2 cellular contexts compared by ENCODE assay signal in the genomic region with DNA sequence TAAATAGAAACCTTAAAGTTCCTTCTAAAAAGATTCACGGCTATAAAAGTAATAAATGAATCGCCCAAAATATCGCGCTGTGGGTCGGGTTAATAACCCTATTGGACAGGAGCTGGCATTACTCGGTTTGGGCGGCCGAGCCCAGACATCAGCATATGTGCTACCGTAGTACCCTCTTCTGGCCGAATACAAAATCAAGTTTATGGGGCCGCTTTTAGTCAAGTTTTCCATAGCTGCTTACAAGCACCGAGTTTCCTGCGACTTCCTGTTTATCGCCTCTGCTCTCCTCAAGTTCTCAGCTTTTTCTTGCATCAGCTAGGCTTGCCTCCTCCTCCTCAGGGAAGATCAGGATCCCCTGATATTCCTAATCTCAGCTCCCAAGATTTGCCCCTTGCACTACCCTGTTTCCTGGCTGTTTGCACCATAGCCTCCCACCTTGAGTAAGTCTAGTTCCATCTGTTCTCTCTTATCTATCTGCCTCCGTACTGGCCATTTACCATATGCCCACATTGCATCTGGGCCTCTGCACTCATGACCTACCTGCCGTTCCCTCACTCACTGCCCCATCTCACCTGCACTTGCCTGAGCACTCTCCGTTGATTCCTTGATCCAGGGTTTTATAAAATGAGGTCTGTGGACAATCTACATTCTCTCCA.
TF ChIP-seq lines count a peak whose summit lies in the region.

No MANE protein-coding gene starts in this region.

TF ChIP-seq in SK-N-SH treated with all-trans-retinoic acid at 6 μM for 48 hours, 23 proteins besides CTCF, POLR2A, EP300 and RAD21 (continued from another document):
- TF ChIP-seq, protein P1, sequence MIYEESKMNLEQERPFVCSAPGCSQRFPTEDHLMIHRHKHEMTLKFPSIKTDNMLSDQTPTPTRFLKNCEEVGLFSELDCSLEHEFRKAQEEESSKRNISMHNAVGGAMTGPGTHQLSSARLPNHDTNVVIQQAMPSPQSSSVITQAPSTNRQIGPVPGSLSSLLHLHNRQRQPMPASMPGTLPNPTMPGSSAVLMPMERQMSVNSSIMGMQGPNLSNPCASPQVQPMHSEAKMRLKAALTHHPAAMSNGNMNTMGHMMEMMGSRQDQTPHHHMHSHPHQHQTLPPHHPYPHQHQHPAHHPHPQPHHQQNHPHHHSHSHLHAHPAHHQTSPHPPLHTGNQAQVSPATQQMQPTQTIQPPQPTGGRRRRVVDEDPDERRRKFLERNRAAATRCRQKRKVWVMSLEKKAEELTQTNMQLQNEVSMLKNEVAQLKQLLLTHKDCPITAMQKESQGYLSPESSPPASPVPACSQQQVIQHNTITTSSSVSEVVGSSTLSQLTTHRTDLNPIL (CRISPR knock-in tag; IDR thresholded peaks at IDR 0.05; ENCODE audit: low read depth), result no peak
- no peak for TF ChIP-seq ZFP3 (CRISPR knock-in tag; IDR thresholded peaks at IDR 0.05)

TF ChIP-seq in GM12878, 131 proteins besides CTCF, POLR2A, EP300 and RAD21 (continued from another document and continues in another):
- TF ChIP-seq, protein P2, sequence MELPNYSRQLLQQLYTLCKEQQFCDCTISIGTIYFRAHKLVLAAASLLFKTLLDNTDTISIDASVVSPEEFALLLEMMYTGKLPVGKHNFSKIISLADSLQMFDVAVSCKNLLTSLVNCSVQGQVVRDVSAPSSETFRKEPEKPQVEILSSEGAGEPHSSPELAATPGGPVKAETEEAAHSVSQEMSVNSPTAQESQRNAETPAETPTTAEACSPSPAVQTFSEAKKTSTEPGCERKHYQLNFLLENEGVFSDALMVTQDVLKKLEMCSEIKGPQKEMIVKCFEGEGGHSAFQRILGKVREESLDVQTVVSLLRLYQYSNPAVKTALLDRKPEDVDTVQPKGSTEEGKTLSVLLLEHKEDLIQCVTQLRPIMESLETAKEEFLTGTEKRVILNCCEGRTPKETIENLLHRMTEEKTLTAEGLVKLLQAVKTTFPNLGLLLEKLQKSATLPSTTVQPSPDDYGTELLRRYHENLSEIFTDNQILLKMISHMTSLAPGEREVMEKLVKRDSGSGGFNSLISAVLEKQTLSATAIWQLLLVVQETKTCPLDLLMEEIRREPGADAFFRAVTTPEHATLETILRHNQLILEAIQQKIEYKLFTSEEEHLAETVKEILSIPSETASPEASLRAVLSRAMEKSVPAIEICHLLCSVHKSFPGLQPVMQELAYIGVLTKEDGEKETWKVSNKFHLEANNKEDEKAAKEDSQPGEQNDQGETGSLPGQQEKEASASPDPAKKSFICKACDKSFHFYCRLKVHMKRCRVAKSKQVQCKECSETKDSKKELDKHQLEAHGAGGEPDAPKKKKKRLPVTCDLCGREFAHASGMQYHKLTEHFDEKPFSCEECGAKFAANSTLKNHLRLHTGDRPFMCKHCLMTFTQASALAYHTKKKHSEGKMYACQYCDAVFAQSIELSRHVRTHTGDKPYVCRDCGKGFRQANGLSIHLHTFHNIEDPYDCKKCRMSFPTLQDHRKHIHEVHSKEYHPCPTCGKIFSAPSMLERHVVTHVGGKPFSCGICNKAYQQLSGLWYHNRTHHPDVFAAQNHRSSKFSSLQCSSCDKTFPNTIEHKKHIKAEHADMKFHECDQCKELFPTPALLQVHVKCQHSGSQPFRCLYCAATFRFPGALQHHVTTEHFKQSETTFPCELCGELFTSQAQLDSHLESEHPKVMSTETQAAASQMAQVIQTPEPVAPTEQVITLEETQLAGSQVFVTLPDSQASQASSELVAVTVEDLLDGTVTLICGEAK (IDR thresholded peaks at IDR 0.05; ENCODE audit: borderline replicate concordance), result no peak
- TF ChIP-seq, protein P3, sequence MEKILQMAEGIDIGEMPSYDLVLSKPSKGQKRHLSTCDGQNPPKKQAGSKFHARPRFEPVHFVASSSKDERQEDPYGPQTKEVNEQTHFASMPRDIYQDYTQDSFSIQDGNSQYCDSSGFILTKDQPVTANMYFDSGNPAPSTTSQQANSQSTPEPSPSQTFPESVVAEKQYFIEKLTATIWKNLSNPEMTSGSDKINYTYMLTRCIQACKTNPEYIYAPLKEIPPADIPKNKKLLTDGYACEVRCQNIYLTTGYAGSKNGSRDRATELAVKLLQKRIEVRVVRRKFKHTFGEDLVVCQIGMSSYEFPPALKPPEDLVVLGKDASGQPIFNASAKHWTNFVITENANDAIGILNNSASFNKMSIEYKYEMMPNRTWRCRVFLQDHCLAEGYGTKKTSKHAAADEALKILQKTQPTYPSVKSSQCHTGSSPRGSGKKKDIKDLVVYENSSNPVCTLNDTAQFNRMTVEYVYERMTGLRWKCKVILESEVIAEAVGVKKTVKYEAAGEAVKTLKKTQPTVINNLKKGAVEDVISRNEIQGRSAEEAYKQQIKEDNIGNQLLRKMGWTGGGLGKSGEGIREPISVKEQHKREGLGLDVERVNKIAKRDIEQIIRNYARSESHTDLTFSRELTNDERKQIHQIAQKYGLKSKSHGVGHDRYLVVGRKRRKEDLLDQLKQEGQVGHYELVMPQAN (conservative IDR thresholded peaks at IDR 0.05), result peak; percentile 45; the same call in 1 of the 2 replicates
- TF ChIP-seq IKZF1 (conservative IDR thresholded peaks at IDR 0.05) (peak; percentile 42; the same call in 1 of the 2 replicates), NR2C1 (IDR thresholded peaks at IDR 0.05) (no peak), POU2F2 (IDR thresholded peaks at IDR 0.05; ENCODE audit: borderline replicate concordance, low read depth, low read length) (no peak), KAT2A (conservative IDR thresholded peaks at IDR 0.05; ENCODE audit: control insufficient read depth, low read depth, low read length) (no peak), IKZF2 (IDR thresholded peaks at IDR 0.05) (peak in 1 of 2 experiments; percentile 22; a peak in 1 of 4 replicates), HDAC2 (IDR thresholded peaks at IDR 0.05) (no peak), MTA2 (IDR thresholded peaks at IDR 0.05; ENCODE audit: low read depth) (0 out of 2 replicates have a peak, but pooled peaks have one; percentile 6), RELA (IDR thresholded peaks at IDR 0.05; ENCODE audit: borderline replicate concordance, partially characterized antibody) (no peak), CREB1 (IDR thresholded peaks at IDR 0.05; ENCODE audit: low read depth) (0 out of 2 replicates have a peak, but pooled peaks have one; percentile 25), STAT1 (conservative IDR thresholded peaks at IDR 0.05) (no peak), ZNF622 (IDR thresholded peaks at IDR 0.05) (no peak), KLF5 (IDR thresholded peaks at IDR 0.05; ENCODE audit: partially characterized antibody) (no peak), NFXL1 (IDR thresholded peaks at IDR 0.05; ENCODE audit: borderline replicate concordance) (no peak), FOXM1 (IDR thresholded peaks at IDR 0.05; ENCODE audit: low read depth, low read length) (peak; percentile 51; the same call in 1 of the 2 replicates), BMI1 (IDR thresholded peaks at IDR 0.05; ENCODE audit: borderline replicate concordance) (no peak), SMAD5 (IDR thresholded peaks at IDR 0.05; ENCODE audit: low read depth) (no peak)
- TF ChIP-seq, protein P4, sequence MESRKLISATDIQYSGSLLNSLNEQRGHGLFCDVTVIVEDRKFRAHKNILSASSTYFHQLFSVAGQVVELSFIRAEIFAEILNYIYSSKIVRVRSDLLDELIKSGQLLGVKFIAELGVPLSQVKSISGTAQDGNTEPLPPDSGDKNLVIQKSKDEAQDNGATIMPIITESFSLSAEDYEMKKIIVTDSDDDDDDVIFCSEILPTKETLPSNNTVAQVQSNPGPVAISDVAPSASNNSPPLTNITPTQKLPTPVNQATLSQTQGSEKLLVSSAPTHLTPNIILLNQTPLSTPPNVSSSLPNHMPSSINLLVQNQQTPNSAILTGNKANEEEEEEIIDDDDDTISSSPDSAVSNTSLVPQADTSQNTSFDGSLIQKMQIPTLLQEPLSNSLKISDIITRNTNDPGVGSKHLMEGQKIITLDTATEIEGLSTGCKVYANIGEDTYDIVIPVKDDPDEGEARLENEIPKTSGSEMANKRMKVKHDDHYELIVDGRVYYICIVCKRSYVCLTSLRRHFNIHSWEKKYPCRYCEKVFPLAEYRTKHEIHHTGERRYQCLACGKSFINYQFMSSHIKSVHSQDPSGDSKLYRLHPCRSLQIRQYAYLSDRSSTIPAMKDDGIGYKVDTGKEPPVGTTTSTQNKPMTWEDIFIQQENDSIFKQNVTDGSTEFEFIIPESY (IDR thresholded peaks at IDR 0.05), result no peak
- TF ChIP-seq, protein P5, sequence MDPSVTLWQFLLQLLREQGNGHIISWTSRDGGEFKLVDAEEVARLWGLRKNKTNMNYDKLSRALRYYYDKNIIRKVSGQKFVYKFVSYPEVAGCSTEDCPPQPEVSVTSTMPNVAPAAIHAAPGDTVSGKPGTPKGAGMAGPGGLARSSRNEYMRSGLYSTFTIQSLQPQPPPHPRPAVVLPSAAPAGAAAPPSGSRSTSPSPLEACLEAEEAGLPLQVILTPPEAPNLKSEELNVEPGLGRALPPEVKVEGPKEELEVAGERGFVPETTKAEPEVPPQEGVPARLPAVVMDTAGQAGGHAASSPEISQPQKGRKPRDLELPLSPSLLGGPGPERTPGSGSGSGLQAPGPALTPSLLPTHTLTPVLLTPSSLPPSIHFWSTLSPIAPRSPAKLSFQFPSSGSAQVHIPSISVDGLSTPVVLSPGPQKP (IDR thresholded peaks at IDR 0.05; ENCODE audit: low read depth, low read length), result no peak
- TF ChIP-seq, protein P6, sequence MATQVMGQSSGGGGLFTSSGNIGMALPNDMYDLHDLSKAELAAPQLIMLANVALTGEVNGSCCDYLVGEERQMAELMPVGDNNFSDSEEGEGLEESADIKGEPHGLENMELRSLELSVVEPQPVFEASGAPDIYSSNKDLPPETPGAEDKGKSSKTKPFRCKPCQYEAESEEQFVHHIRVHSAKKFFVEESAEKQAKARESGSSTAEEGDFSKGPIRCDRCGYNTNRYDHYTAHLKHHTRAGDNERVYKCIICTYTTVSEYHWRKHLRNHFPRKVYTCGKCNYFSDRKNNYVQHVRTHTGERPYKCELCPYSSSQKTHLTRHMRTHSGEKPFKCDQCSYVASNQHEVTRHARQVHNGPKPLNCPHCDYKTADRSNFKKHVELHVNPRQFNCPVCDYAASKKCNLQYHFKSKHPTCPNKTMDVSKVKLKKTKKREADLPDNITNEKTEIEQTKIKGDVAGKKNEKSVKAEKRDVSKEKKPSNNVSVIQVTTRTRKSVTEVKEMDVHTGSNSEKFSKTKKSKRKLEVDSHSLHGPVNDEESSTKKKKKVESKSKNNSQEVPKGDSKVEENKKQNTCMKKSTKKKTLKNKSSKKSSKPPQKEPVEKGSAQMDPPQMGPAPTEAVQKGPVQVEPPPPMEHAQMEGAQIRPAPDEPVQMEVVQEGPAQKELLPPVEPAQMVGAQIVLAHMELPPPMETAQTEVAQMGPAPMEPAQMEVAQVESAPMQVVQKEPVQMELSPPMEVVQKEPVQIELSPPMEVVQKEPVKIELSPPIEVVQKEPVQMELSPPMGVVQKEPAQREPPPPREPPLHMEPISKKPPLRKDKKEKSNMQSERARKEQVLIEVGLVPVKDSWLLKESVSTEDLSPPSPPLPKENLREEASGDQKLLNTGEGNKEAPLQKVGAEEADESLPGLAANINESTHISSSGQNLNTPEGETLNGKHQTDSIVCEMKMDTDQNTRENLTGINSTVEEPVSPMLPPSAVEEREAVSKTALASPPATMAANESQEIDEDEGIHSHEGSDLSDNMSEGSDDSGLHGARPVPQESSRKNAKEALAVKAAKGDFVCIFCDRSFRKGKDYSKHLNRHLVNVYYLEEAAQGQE (IDR thresholded peaks at IDR 0.05; ENCODE audit: low read depth, low read length), result no peak
- TF ChIP-seq, protein P7, sequence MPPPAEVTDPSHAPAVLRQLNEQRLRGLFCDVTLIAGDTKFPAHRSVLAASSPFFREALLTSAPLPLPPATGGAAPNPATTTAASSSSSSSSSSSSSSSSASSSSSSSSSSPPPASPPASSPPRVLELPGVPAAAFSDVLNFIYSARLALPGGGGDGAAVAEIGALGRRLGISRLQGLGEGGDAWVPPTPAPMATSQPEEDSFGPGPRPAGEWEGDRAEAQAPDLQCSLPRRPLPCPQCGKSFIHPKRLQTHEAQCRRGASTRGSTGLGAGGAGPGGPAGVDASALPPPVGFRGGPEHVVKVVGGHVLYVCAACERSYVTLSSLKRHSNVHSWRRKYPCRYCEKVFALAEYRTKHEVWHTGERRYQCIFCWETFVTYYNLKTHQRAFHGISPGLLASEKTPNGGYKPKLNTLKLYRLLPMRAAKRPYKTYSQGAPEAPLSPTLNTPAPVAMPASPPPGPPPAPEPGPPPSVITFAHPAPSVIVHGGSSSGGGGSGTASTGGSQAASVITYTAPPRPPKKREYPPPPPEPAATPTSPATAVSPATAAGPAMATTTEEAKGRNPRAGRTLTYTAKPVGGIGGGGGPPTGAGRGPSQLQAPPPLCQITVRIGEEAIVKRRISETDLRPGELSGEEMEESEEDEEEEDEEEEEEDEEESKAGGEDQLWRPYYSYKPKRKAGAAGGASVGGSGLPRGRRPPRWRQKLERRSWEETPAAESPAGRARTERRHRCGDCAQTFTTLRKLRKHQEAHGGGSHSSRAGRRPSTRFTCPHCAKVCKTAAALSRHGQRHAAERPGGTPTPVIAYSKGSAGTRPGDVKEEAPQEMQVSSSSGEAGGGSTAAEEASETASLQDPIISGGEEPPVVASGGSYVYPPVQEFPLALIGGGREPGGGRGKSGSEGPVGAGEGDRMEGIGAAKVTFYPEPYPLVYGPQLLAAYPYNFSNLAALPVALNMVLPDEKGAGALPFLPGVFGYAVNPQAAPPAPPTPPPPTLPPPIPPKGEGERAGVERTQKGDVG (CRISPR knock-in tag; IDR thresholded peaks at IDR 0.05), result no peak
- TF ChIP-seq, protein P8, sequence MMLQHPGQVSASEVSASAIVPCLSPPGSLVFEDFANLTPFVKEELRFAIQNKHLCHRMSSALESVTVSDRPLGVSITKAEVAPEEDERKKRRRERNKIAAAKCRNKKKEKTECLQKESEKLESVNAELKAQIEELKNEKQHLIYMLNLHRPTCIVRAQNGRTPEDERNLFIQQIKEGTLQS (IDR thresholded peaks at IDR 0.05; ENCODE audit: borderline replicate concordance, extremely low read depth, low read depth, low read length), result no peak
- TF ChIP-seq, protein P9, sequence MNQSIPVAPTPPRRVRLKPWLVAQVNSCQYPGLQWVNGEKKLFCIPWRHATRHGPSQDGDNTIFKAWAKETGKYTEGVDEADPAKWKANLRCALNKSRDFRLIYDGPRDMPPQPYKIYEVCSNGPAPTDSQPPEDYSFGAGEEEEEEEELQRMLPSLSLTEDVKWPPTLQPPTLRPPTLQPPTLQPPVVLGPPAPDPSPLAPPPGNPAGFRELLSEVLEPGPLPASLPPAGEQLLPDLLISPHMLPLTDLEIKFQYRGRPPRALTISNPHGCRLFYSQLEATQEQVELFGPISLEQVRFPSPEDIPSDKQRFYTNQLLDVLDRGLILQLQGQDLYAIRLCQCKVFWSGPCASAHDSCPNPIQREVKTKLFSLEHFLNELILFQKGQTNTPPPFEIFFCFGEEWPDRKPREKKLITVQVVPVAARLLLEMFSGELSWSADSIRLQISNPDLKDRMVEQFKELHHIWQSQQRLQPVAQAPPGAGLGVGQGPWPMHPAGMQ (IDR thresholded peaks at IDR 0.05; ENCODE audit: borderline replicate concordance), result no peak
- TF ChIP-seq, protein P10, sequence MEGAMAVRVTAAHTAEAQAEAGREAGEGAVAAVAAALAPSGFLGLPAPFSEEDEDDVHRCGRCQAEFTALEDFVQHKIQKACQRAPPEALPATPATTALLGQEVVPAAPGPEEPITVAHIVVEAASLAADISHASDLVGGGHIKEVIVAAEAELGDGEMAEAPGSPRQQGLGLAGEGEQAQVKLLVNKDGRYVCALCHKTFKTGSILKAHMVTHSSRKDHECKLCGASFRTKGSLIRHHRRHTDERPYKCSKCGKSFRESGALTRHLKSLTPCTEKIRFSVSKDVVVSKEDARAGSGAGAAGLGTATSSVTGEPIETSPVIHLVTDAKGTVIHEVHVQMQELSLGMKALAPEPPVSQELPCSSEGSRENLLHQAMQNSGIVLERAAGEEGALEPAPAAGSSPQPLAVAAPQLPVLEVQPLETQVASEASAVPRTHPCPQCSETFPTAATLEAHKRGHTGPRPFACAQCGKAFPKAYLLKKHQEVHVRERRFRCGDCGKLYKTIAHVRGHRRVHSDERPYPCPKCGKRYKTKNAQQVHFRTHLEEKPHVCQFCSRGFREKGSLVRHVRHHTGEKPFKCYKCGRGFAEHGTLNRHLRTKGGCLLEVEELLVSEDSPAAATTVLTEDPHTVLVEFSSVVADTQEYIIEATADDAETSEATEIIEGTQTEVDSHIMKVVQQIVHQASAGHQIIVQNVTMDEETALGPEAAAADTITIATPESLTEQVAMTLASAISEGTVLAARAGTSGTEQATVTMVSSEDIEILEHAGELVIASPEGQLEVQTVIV (IDR thresholded peaks at IDR 0.05; ENCODE audit: borderline replicate concordance, partially characterized antibody), result no peak
